ENCODE assay signal across 8 cellular contexts in the genomic region with DNA sequence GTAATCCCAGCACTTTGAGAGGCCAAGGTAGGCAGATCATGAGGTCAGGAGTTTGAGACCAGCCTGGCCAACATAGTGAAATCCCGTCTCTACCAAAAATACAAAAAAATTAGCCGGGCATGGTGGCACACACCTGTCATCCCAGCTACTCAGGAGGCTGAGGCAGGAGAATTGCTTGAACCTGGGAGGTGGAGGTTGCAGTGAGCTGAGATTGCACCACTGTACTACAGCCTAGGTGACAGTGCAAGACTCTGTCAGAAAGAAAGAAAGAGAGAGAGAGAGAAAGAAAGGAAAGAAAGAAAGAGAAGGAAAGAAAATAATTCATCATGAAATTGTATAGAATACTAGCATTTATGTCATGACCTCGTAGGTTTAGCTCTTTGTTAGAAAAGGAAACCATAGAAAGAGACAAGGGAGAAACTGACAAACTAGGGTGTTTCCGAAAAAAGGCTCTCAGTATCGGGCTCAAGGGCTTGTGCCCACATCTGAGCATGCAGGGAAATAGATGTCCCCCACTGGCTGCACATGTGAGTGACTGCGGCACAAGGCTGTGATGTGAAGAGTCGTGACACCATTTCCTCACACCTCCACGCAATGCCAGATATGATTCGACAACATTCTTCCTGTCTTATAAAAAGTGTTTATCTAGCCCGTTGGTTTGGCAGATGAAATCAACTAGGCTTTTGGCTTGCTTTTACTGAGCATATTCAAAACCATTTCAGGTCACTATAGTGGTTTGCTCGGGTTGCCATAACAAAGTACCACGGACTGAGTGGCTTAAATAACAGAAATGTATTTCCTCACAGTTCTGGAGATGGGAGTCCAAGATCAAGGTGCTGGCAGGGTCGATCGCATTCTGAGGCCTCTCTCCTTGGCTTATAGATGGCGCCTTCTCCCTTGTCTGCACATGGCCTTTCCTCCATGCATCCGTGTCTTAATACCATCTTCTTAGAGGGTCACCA. TPM values are rescaled to one million over a fixed set of nuclear protein-coding genes. Genes with fewer than 3 reads are reported as not detected.
DNase-seq lines count a peak whose midpoint lies in the region; ATAC-seq and FAIRE-seq lines count a peak whose summit lies in the region.

No MANE protein-coding gene starts in this region.

- H3K36me3 Mint-ChIP-seq in activated CD8-positive, alpha-beta T cell treated with anti-CD3 and anti-CD28 coated beads, Interleukin-2, amount 10 ng/mL, durations not matched to agents 7 days and 5 days (ENCODE audit: low read depth): peaks cover 44% of the 10 kb centered on the region

- no peaks in the 10 kb centered on the region for H3K9me3 Mint-ChIP-seq in activated CD8-positive, alpha-beta T cell treated with anti-CD3 and anti-CD28 coated beads, Interleukin-2, amount 10 ng/mL, durations not matched to agents 7 days and 5 days (ENCODE audit: insufficient read depth)

- CTCF ChIA-PET in activated CD8-positive, alpha-beta T cell treated with anti-CD3 and anti-CD28 coated beads, Interleukin-2, amount 10 ng/mL, durations not matched to agents 7 days and 5 days (lab: Charles Lee): interaction anchor here (0.7 to 7.6 kb wide), 6 partner anchors 24 to 134 kb away, joined by 3 to 52 read pairs (median 10); partner anchors contain the start of gene DDX21

- in situ Hi-C loops in ACHN (cut with HindIII; ENCODE audit: low pct_ligation_motif_present, low pct_unique_long_range_greater_than_20kb, low sequenced_read_pairs): no loop called here

- ATAC-seq in HG03354 (IDR thresholded peaks at IDR 0.05; ENCODE audit: poor library complexity, severe bottlenecking, unreplicated experiment): peak; percentile 56
- peak; percentile 74 for ATAC-seq in activated CD8-positive, alpha-beta T cell treated with anti-CD3 and anti-CD28 coated beads, Interleukin-2, amount 10 ng/mL, durations not matched to agents 7 days and 5 days

- H3K4me3 Mint-ChIP-seq in activated CD8-positive, alpha-beta T cell treated with anti-CD3 and anti-CD28 coated beads, Interleukin-2, amount 10 ng/mL, durations not matched to agents 7 days and 5 days: peak overlapping the region; percentile 82

- POLR2A ChIA-PET in activated CD8-positive, alpha-beta T cell treated with anti-CD3 and anti-CD28 coated beads, Interleukin-2, amount 10 ng/mL, durations not matched to agents 7 days and 5 days (lab: Charles Lee): interaction anchor here (0.8 to 6.1 kb wide), 10 partner anchors 16 to 134 kb away, joined by 3 to 49 read pairs (median 7); partner anchors contain the start of gene DDX21

- H3K4me1 Mint-ChIP-seq in activated CD8-positive, alpha-beta T cell treated with anti-CD3 and anti-CD28 coated beads, Interleukin-2, amount 10 ng/mL, durations not matched to agents 7 days and 5 days (ENCODE audit: low read depth): peaks cover 71% of the 10 kb centered on the region

- H3K27ac Mint-ChIP-seq in activated CD8-positive, alpha-beta T cell treated with anti-CD3 and anti-CD28 coated beads, Interleukin-2, amount 10 ng/mL, durations not matched to agents 7 days and 5 days: peak overlapping the region; percentile 95

- DNase-seq in GM18507 (ENCODE audit: extremely low spot score, insufficient read length, low read depth) (peak; percentile 11), fibroblast of gingiva (ENCODE audit: low read depth) (peak; percentile 28), ACHN (no peak), GM19240 (ENCODE audit: insufficient read length, low spot score) (no peak), DMS153 (lab: John Stamatoyannopoulos, UW) (no peak)
- peak; percentile 87 for DNase-seq in activated CD8-positive, alpha-beta T cell treated with anti-CD3 and anti-CD28 coated beads, Interleukin-2, amount 10 ng/mL, durations not matched to agents 7 days and 5 days
- peak; percentile 69 for DNase-seq in stimulated activated CD4-positive, alpha-beta T cell treated with anti-CD3 and anti-CD28 coated beads, Interleukin-4, amount 100 ng/mL, for 1 hour

- peak; percentile 82 for FAIRE-seq in GM18507 (lab: Jason Lieb, UNC)

- H3K27me3 Mint-ChIP-seq in activated CD8-positive, alpha-beta T cell treated with anti-CD3 and anti-CD28 coated beads, Interleukin-2, amount 10 ng/mL, durations not matched to agents 7 days and 5 days (ENCODE audit: low read depth): no peaks in the 10 kb centered on the region

RNA-seq across cellular contexts. Expression of gene SRGN, which starts 2.0 kb away (rescaled TPM):
- 100 to 1,000 TPM; 166 to 168 TPM for total RNA-seq in activated CD8-positive, alpha-beta T cell treated with anti-CD3 and anti-CD28 coated beads, Interleukin-2, amount 10 ng/mL, durations not matched to agents 7 days and 5 days

RNA-seq across cellular contexts. Expression of gene VPS26A, which starts 34.1 kb away (rescaled TPM):
- total RNA-seq in activated CD8-positive, alpha-beta T cell treated with anti-CD3 and anti-CD28 coated beads, Interleukin-2, amount 10 ng/mL, durations not matched to agents 7 days and 5 days: 10 to 100 TPM; 53.6 to 61.9 TPM

Comparison
In these comparisons a context has a peak if more than half of its experiments do, and no peak if none do; other contexts are left out.
1. DNase-seq: peak in GM18507 (single experiment), activated CD8-positive, alpha-beta T cell treated with anti-CD3 and anti-CD28 coated beads, Interleukin-2, amount 10 ng/mL, durations not matched to agents 7 days and 5 days (single experiment), fibroblast of gingiva (single experiment) and stimulated activated CD4-positive, alpha-beta T cell treated with anti-CD3 and anti-CD28 coated beads, Interleukin-4, amount 100 ng/mL, for 1 hour (single experiment); none in ACHN (single experiment), GM19240 (single experiment) and DMS153 (single experiment).